In the genomic region with DNA sequence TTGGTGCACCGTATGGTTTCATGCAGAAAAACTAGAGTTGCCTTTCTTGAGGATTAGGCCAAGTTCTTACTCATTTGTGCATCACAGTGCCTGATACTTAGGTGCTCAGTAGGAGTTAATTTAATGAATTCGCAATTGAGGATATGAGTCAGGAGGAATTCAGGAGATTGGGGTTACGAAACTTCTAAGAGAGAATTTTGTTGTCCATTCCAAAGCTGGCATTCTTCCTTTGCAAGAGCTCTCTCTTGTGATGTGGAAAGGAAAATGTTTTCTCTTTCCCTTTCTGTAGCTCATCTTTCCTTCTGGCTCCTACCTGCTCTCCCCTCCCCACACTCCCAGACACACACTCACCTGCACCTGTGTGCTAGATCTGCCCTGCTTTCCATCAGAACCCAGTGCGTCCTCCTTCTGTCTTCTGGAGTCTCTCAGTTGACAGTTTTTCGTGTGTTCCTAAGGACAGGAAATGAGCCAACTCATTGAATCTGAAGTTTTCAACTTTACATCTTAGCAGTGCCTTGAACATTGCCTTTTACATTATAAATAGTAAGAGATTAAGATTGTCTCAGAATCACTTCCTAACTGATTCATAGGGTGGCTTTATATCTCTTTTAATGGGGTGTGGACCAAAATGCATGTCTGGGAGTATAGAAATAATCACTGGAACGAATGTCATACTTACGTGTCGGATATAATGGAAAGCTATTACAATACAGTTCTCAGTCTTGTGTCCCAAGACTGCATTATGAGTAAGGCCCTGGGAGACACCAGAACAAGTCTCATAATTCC, we compare ENCODE assay signal across 12 cellular contexts. TPM values are rescaled to one million over a fixed set of nuclear protein-coding genes. Genes with fewer than 3 reads are reported as not detected.
DNase-seq lines count a peak whose midpoint lies in the region; ATAC-seq, FAIRE-seq and TF ChIP-seq lines count a peak whose summit lies in the region.
"Had no signal": no experiment of that assay in that cellular context is flagged by ENCODE, and none has a peak within 500 bp of the region (broad histone marks: within the 10 kb centered on the region; RNA-seq: fewer than 3 reads in every experiment).

No MANE protein-coding gene starts in this region.

- H4K20me1 ChIP-seq in GM23248 (ENCODE audit: insufficient read depth) = no peaks in the 10 kb centered on the region

- ATAC-seq in esophagus mucosa = peak; percentile 91
- no peak for ATAC-seq in activated CD4-positive, alpha-beta T cell treated with anti-CD3 and anti-CD28 coated beads for 36 hours

- H3K79me2 ChIP-seq in GM23248 (ENCODE audit: insufficient read depth) = peaks cover 33% of the 10 kb centered on the region

- H3K4me1 ChIP-seq in GM23248 (ENCODE audit: insufficient read depth) (peaks cover 24% of the 10 kb centered on the region), kidney (ENCODE audit: control insufficient read depth in 1 of 2, insufficient read depth in 1 of 2, low read depth in 1 of 2, low read length in 2 of 2) (peaks cover 2 to 6% of the 10 kb centered on the region in 2 donors)
- H3K4me1 ChIP-seq: pancreas had no signal

- intact Hi-C loops in kidney (cut with DNase I) = no loop called here
- intact Hi-C loops in activated CD4-positive, alpha-beta T cell treated with anti-CD3 and anti-CD28 coated beads for 36 hours (cut with DNase I, micrococcal nuclease) = no loop called here

- H3K4me2 ChIP-seq in GM23248 (ENCODE audit: unreplicated experiment) = peak overlapping the region; percentile 99

- peaks cover 57% of the 10 kb centered on the region for H3F3A ChIP-seq in GM23248 (ENCODE audit: insufficient read depth)

- peak; percentile 97 for DNase-seq in GM23248
- DNase-seq in RWPE1 (ENCODE audit: low spot score) = peak; percentile 84
- DNase-seq in osteocyte (ENCODE audit: extremely low spot score, unreplicated experiment) = no peak
- DNase-seq in DMS53 (lab: John Stamatoyannopoulos, UW) = no peak
- DNase-seq in kidney = no peak
- no peak for DNase-seq in activated CD4-positive, alpha-beta T cell treated with anti-CD3 and anti-CD28 coated beads, Interleukin-2, amount 10 ng/mL, durations not matched to agents 7 days and 5 days
- DNase-seq in activated CD4-positive, alpha-beta T cell treated with anti-CD3 and anti-CD28 coated beads for 36 hours = no peak
- DNase-seq: GDM1, NCI-H2171 treated with DMSO at 0.1 percent for 48 hours, pancreas had no signal

- 1 to 2% methylated on average over 8 of the region's 8 CpGs for WGBS in GM23248 (ENCODE audit: low coverage in 1 of 2, low lambda C conversion rate in 2 of 2, missing lambda C conversion rate in 2 of 2), 2 experiments

- H3K4me3 Mint-ChIP-seq in osteocyte (ENCODE audit: unreplicated experiment) = no peak overlapping the region
- no peak overlapping the region for H3K4me3 Mint-ChIP-seq in activated CD4-positive, alpha-beta T cell treated with anti-CD3 and anti-CD28 coated beads, Interleukin-2, amount 10 ng/mL, durations not matched to agents 7 days and 5 days
- H3K4me3 Mint-ChIP-seq in activated CD4-positive, alpha-beta T cell treated with anti-CD3 and anti-CD28 coated beads for 36 hours = no peak overlapping the region

- POLR2A ChIA-PET in RWPE1 (lab: Yijun Ruan, JAX; ENCODE audit: low non-redundant PET) = interaction anchor here (1.1 kb wide), 1 partner anchor 52 kb away, joined by 3 read pairs; a partner anchor contains a TSS
- POLR2A ChIA-PET in activated CD4-positive, alpha-beta T cell treated with anti-CD3 and anti-CD28 coated beads, Interleukin-2, amount 10 ng/mL, durations not matched to agents 7 days and 5 days (lab: Charles Lee) = interaction anchor here (0.6 kb wide), 1 partner anchor 19 kb away, joined by 3 read pairs; no protein-coding TSS in a partner anchor
- POLR2A ChIA-PET in activated CD4-positive, alpha-beta T cell treated with anti-CD3 and anti-CD28 coated beads for 36 hours (lab: Charles Lee) = no interaction called here

- in situ Hi-C loops in GM23248 (cut with MboI) = no loop called here

- no peaks in the 10 kb centered on the region for H3K27me3 Mint-ChIP-seq in osteocyte (ENCODE audit: unreplicated experiment)
- H3K27me3 Mint-ChIP-seq in activated CD4-positive, alpha-beta T cell treated with anti-CD3 and anti-CD28 coated beads, Interleukin-2, amount 10 ng/mL, durations not matched to agents 7 days and 5 days = no peaks in the 10 kb centered on the region
- no peaks in the 10 kb centered on the region for H3K27me3 Mint-ChIP-seq in activated CD4-positive, alpha-beta T cell treated with anti-CD3 and anti-CD28 coated beads for 36 hours

- H3K27ac ChIP-seq in GM23248 (peak overlapping the region; percentile 97), RWPE1 (peak overlapping the region; percentile 86), kidney (ENCODE audit: low read depth in 2 of 2, low read length in 2 of 2) (peak overlapping the region in 1 of 2 donors; percentile 30)
- H3K27ac ChIP-seq: pancreas had no signal

- peaks cover 13% of the 10 kb centered on the region for H3K4me1 Mint-ChIP-seq in osteocyte (ENCODE audit: unreplicated experiment)
- H3K4me1 Mint-ChIP-seq in activated CD4-positive, alpha-beta T cell treated with anti-CD3 and anti-CD28 coated beads, Interleukin-2, amount 10 ng/mL, durations not matched to agents 7 days and 5 days = no peaks in the 10 kb centered on the region
- no peaks in the 10 kb centered on the region for H3K4me1 Mint-ChIP-seq in activated CD4-positive, alpha-beta T cell treated with anti-CD3 and anti-CD28 coated beads for 36 hours

- peak overlapping the region; percentile 71 for H3K27ac Mint-ChIP-seq in osteocyte (ENCODE audit: unreplicated experiment)
- no peak overlapping the region for H3K27ac Mint-ChIP-seq in activated CD4-positive, alpha-beta T cell treated with anti-CD3 and anti-CD28 coated beads, Interleukin-2, amount 10 ng/mL, durations not matched to agents 7 days and 5 days
- no peak overlapping the region for H3K27ac Mint-ChIP-seq in activated CD4-positive, alpha-beta T cell treated with anti-CD3 and anti-CD28 coated beads for 36 hours

- H2AFZ ChIP-seq in GM23248 = peak overlapping the region; percentile 71

- CTCF ChIA-PET in RWPE1 (lab: Yijun Ruan, JAX) = interaction anchor here (0.9 to 1.5 kb wide), 3 partner anchors 11 to 26 kb away, joined by 4 to 5 read pairs (median 4); no protein-coding TSS in a partner anchor
- CTCF ChIA-PET in activated CD4-positive, alpha-beta T cell treated with anti-CD3 and anti-CD28 coated beads, Interleukin-2, amount 10 ng/mL, durations not matched to agents 7 days and 5 days (lab: Charles Lee) = no interaction called here
- CTCF ChIA-PET in activated CD4-positive, alpha-beta T cell treated with anti-CD3 and anti-CD28 coated beads for 36 hours (lab: Charles Lee) = interaction anchor here (1.0 kb wide), 1 partner anchor 10 kb away, joined by 3 read pairs; no protein-coding TSS in a partner anchor

- H3K9me3 ChIP-seq in GM23248 (ENCODE audit: low read depth) = no peaks in the 10 kb centered on the region
- no peaks in the 10 kb centered on the region for H3K9me3 ChIP-seq in kidney (ENCODE audit: control insufficient read depth in 1 of 2, low read length in 2 of 2)
- H3K9me3 ChIP-seq: pancreas had no signal

- H3K4me3 ChIP-seq in GM23248 (peak overlapping the region; percentile 78), kidney (ENCODE audit: low read length in 2 of 2) (no peak overlapping the region)
- H3K4me3 ChIP-seq: pancreas had no signal

- peaks cover 6% of the 10 kb centered on the region for H3K9me3 Mint-ChIP-seq in osteocyte (ENCODE audit: unreplicated experiment)
- H3K9me3 Mint-ChIP-seq in activated CD4-positive, alpha-beta T cell treated with anti-CD3 and anti-CD28 coated beads, Interleukin-2, amount 10 ng/mL, durations not matched to agents 7 days and 5 days = no peaks in the 10 kb centered on the region
- no peaks in the 10 kb centered on the region for H3K9me3 Mint-ChIP-seq in activated CD4-positive, alpha-beta T cell treated with anti-CD3 and anti-CD28 coated beads for 36 hours (ENCODE audit: low read depth)

- no peaks in the 10 kb centered on the region for H3K9me2 ChIP-seq in GM23248 (ENCODE audit: insufficient read depth)

- TF ChIP-seq CTCF in RWPE1 (conservative IDR thresholded peaks at IDR 0.05; ENCODE audit: low read depth) (no peak), osteocyte (IDR thresholded peaks at IDR 0.05) (no peak), kidney (IDR thresholded peaks at IDR 0.05; ENCODE audit: borderline replicate concordance, extremely low read depth, insufficient read depth) (no peak)

- peak overlapping the region; percentile 81 for H3K9ac ChIP-seq in GM23248
- H3K9ac ChIP-seq in kidney (ENCODE audit: low read length in 2 of 2) = no peak overlapping the region

- peaks cover 26% of the 10 kb centered on the region for H3K36me3 ChIP-seq in GM23248 (ENCODE audit: low read depth)
- peaks cover 19 to 20% of the 10 kb centered on the region in 2 donors for H3K36me3 ChIP-seq in kidney (ENCODE audit: control insufficient read depth in 1 of 2, insufficient read depth in 2 of 2, low read length in 2 of 2)

- H3K36me3 Mint-ChIP-seq in osteocyte (ENCODE audit: unreplicated experiment) = peaks cover 39% of the 10 kb centered on the region
- H3K36me3 Mint-ChIP-seq in activated CD4-positive, alpha-beta T cell treated with anti-CD3 and anti-CD28 coated beads, Interleukin-2, amount 10 ng/mL, durations not matched to agents 7 days and 5 days (ENCODE audit: low read depth) = peaks cover 24% of the 10 kb centered on the region
- H3K36me3 Mint-ChIP-seq in activated CD4-positive, alpha-beta T cell treated with anti-CD3 and anti-CD28 coated beads for 36 hours (ENCODE audit: low read depth) = peaks cover 23% of the 10 kb centered on the region

- no peak for FAIRE-seq in kidney (lab: Jason Lieb, UNC)
- FAIRE-seq: colon, pancreas had no signal

- H3K27me3 ChIP-seq in GM23248 (replicated peaks; ENCODE audit: insufficient read depth) = no peaks in the 10 kb centered on the region
- H3K27me3 ChIP-seq: pancreas had no signal

RNA-seq across cellular contexts. Expression of a gene that starts 19.7 kb away (rescaled TPM):
- total RNA-seq in GM23248 (2014; rRNA removed; shearing (Covaris generic)) = 78.5 and 103 TPM in 2 replicates
- polyA plus RNA-seq in GM23248 (2016; fragmentation: Nextera tagmentation; extraction: Ambion mirVana) (44.6 and 49.2 TPM in 2 replicates), kidney (ENCODE audit: insufficient read depth, low read depth, low replicate concordance) (37.4 TPM)
- total RNA-seq in esophagus mucosa (20.0 TPM), osteocyte (48.9 and 52.1 TPM in 2 replicates), kidney (56.0 TPM)
- 10 to 100 TPM; 92.6 to 94.9 TPM for total RNA-seq in activated CD4-positive, alpha-beta T cell treated with anti-CD3 and anti-CD28 coated beads, Interleukin-2, amount 10 ng/mL, durations not matched to agents 7 days and 5 days
- total RNA-seq in activated CD4-positive, alpha-beta T cell treated with anti-CD3 and anti-CD28 coated beads for 36 hours = 10 to 100 TPM; 74.8 to 79.1 TPM

RNA-seq across cellular contexts. Expression of a gene that starts 27.2 kb away (rescaled TPM):
- total RNA-seq in GM23248 (2014; rRNA removed; shearing (Covaris generic)) = 24.1 and 35.7 TPM in 2 replicates
- polyA plus RNA-seq in GM23248 (2016; fragmentation: Nextera tagmentation; extraction: Ambion mirVana) (22.9 and 25.8 TPM in 2 replicates), kidney (ENCODE audit: insufficient read depth, low read depth, low replicate concordance) (22.1 TPM)
- total RNA-seq in esophagus mucosa (5.5 TPM), osteocyte (30.3 and 30.7 TPM in 2 replicates), kidney (36.6 TPM)
- 10 to 100 TPM; 21.3 to 24.2 TPM for total RNA-seq in activated CD4-positive, alpha-beta T cell treated with anti-CD3 and anti-CD28 coated beads, Interleukin-2, amount 10 ng/mL, durations not matched to agents 7 days and 5 days
- total RNA-seq in activated CD4-positive, alpha-beta T cell treated with anti-CD3 and anti-CD28 coated beads for 36 hours = 10 to 100 TPM in 1 of 2 experiments, 1 to 10 TPM in 1; 9.7 to 11.6 TPM

RNA-seq across cellular contexts. Expression of a gene that starts 27.3 kb away (rescaled TPM):
- total RNA-seq in GM23248 (2014; rRNA removed; shearing (Covaris generic)) = 26.0 and 26.7 TPM in 2 replicates
- polyA plus RNA-seq in GM23248 (2016; fragmentation: Nextera tagmentation; extraction: Ambion mirVana) (26.4 and 27.7 TPM in 2 replicates), kidney (ENCODE audit: insufficient read depth, low read depth, low replicate concordance) (4.9 TPM)
- total RNA-seq in esophagus mucosa (1.8 TPM), osteocyte (32.9 and 33.5 TPM in 2 replicates), kidney (7.0 TPM)
- total RNA-seq in activated CD4-positive, alpha-beta T cell treated with anti-CD3 and anti-CD28 coated beads, Interleukin-2, amount 10 ng/mL, durations not matched to agents 7 days and 5 days = 1 to 10 TPM; 6.8 to 7.6 TPM
- total RNA-seq in activated CD4-positive, alpha-beta T cell treated with anti-CD3 and anti-CD28 coated beads for 36 hours = 1 to 10 TPM; 3.3 to 3.7 TPM

RNA-seq across cellular contexts. Expression of a gene that starts 52.5 kb away (rescaled TPM):
- 21.1 and 22.4 TPM in 2 replicates for total RNA-seq in GM23248 (2014; rRNA removed; shearing (Covaris generic))
- polyA plus RNA-seq in GM23248 (2016; fragmentation: Nextera tagmentation; extraction: Ambion mirVana) (37.6 and 38.0 TPM in 2 replicates), kidney (ENCODE audit: insufficient read depth, low read depth, low replicate concordance) (22.7 TPM)
- total RNA-seq in esophagus mucosa (7.9 TPM), osteocyte (8.7 and 9.0 TPM in 2 replicates), kidney (9.9 TPM)
- total RNA-seq in activated CD4-positive, alpha-beta T cell treated with anti-CD3 and anti-CD28 coated beads, Interleukin-2, amount 10 ng/mL, durations not matched to agents 7 days and 5 days = 10 to 100 TPM; 30.3 to 32.9 TPM
- 10 to 100 TPM; 21.5 to 25.8 TPM for total RNA-seq in activated CD4-positive, alpha-beta T cell treated with anti-CD3 and anti-CD28 coated beads for 36 hours

Comparison
In these comparisons a context has a peak if more than half of its experiments do, and no peak if none do; other contexts are left out.
1. DNase-seq: peak in GM23248 (single experiment) and RWPE1 (single experiment); none in osteocyte (single experiment), DMS53 (single experiment), kidney (single experiment), activated CD4-positive, alpha-beta T cell treated with anti-CD3 and anti-CD28 coated beads, Interleukin-2, amount 10 ng/mL, durations not matched to agents 7 days and 5 days (single experiment) and activated CD4-positive, alpha-beta T cell treated with anti-CD3 and anti-CD28 coated beads for 36 hours (single experiment).